ENCODE assay signal across 8 cellular contexts in the genomic region with DNA sequence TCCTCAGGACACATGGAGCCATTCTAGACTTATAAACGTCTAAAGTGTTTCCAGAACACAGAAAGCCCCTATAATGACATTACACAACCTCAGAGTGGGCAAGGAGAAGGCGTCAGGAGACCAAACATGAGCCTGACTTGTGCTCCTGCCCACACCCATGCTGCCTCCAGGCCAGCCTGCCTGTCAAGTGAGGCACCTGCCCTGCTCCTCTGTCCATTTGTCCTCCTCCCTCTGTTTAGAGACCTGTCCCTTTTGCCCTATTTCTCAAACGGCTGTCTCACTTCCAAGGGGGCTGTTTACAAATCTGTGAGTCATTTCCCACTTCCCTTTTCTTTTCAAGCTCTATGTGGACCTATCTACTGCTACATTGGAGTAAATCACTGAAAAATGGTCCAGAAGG.
A peak's percentile ranks its signal among the peaks of the same experiment; 100 is the strongest.
DNase-seq lines count a peak whose midpoint lies in the region; ATAC-seq lines count a peak whose summit lies in the region.

No MANE protein-coding gene starts in this region.

- H3K4me1 Mint-ChIP-seq in memory B cell = peaks cover 39% of the 10 kb centered on the region

- H3K9me3 Mint-ChIP-seq in memory B cell = no peaks in the 10 kb centered on the region

- peaks cover 26% of the 10 kb centered on the region for H3K36me3 Mint-ChIP-seq in memory B cell

- ATAC-seq in GM18498 (IDR thresholded peaks at IDR 0.05; ENCODE audit: unreplicated experiment) (peak; percentile 79), HG02870 (IDR thresholded peaks at IDR 0.05; ENCODE audit: unreplicated experiment) (peak; percentile 79), memory B cell (ENCODE audit: low read depth) (peak; percentile 27)

- no peak overlapping the region for H3K27ac Mint-ChIP-seq in memory B cell

- no peaks in the 10 kb centered on the region for H3K27me3 Mint-ChIP-seq in memory B cell

- peak; percentile 63 for DNase-seq in SIG-M5 (lab: John Stamatoyannopoulos, UW)
- DNase-seq in memory B cell (ENCODE audit: low spot score in 2 of 2) = no peak
- no peak for DNase-seq in NCI-H524 treated with DMSO at 0.1 percent for 48 hours (lab: John Stamatoyannopoulos, UW)
- DNase-seq in DMS79 (lab: John Stamatoyannopoulos, UW) = no peak
- DNase-seq in GOT3 (lab: John Stamatoyannopoulos, UW) = no peak
- DNase-seq in stimulated activated CD4-positive, alpha-beta T cell treated with anti-CD3 and anti-CD28 coated beads, Interleukin-12 subunit alpha, Interleukin-12 subunit beta, amount 100 ng/mL, for 4 hours = no peak

- no peak overlapping the region for H3K4me3 Mint-ChIP-seq in memory B cell

Comparison
In these comparisons a context has a peak if more than half of its experiments do, and no peak if none do; other contexts are left out.
1. ATAC-seq: peak in every context shown above with its lines; median percentile 79 in GM18498; 79 in HG02870; 27 in memory B cell.